16 cellular contexts compared by ENCODE assay signal in the genomic region with DNA sequence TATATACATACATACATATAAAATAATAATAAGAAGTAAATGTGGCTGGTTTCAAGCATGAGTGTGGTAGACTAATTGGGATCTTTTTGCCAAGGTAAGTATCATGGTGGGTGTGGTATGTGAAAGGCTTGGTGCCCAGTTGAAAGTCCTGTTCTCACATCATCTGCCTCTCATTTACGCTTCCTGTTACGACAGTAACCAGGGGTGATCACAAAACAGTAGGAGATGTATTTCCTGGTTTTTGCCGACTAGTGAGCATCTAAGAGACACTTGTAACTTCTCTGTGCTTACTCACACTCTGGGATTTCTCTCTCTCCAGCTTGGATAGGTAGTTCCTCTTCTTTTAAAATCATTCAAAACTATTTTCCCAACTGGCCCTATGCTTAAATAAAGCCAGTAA.
DNase-seq lines count a peak whose midpoint lies in the region; ATAC-seq and TF ChIP-seq lines count a peak whose summit lies in the region.
"Had no signal": no experiment of that assay in that cellular context is flagged by ENCODE, and none has a peak within 500 bp of the region (broad histone marks: within the 10 kb centered on the region; RNA-seq: fewer than 3 reads in every experiment).

No MANE protein-coding gene starts in this region.

- H3K4me3 ChIP-seq in AG10803 (ENCODE audit: low read length), result no peak overlapping the region
- H3K4me3 ChIP-seq: lower lobe of right lung had no signal

- H3K4me3 Mint-ChIP-seq in activated CD4-positive, alpha-beta T cell treated with anti-CD3 and anti-CD28 coated beads, Interleukin-2, amount 10 ng/mL, durations not matched to agents 24 days and 14 days, result no peak overlapping the region
- H3K4me3 Mint-ChIP-seq: activated CD4-positive, alpha-beta T cell treated with anti-CD3 and anti-CD28 coated beads for 36 hours; B cell; stimulated activated effector memory CD8-positive, alpha-beta T cell treated with anti-CD3 and anti-CD28 coated beads, Interleukin-12 subunit alpha, Interleukin-12 subunit beta, amount 100 ng/mL, for 72 hours had no signal

- no peaks in the 10 kb centered on the region for H3K4me1 ChIP-seq in foreskin keratinocyte

- H3K27me3 ChIP-seq in foreskin keratinocyte, result no peaks in the 10 kb centered on the region

- H3K27me3 Mint-ChIP-seq in activated CD4-positive, alpha-beta T cell treated with anti-CD3 and anti-CD28 coated beads, Interleukin-2, amount 10 ng/mL, durations not matched to agents 24 days and 14 days, result peaks cover 26% of the 10 kb centered on the region
- H3K27me3 Mint-ChIP-seq: B cell had no signal

- peaks cover 5% of the 10 kb centered on the region for H3K9me3 Mint-ChIP-seq in activated CD4-positive, alpha-beta T cell treated with anti-CD3 and anti-CD28 coated beads, Interleukin-2, amount 10 ng/mL, durations not matched to agents 24 days and 14 days
- H3K9me3 Mint-ChIP-seq: stimulated activated effector memory CD8-positive, alpha-beta T cell treated with anti-CD3 and anti-CD28 coated beads, Interleukin-12 subunit alpha, Interleukin-12 subunit beta, amount 100 ng/mL, for 72 hours had no signal

- ATAC-seq in foreskin keratinocyte, result peak; percentile 56
- no peak for ATAC-seq in GM21447 (IDR thresholded peaks at IDR 0.05; ENCODE audit: unreplicated experiment)
- ATAC-seq: activated CD4-positive, alpha-beta T cell treated with anti-CD3 and anti-CD28 coated beads for 36 hours; stimulated activated effector memory CD8-positive, alpha-beta T cell treated with anti-CD3 and anti-CD28 coated beads, Interleukin-12 subunit alpha, Interleukin-12 subunit beta, amount 100 ng/mL, for 72 hours had no signal

- intact Hi-C loops in activated CD4-positive, alpha-beta T cell treated with anti-CD3 and anti-CD28 coated beads, Interleukin-2, amount 10 ng/mL, durations not matched to agents 24 days and 14 days (cut with micrococcal nuclease), result no loop called here

- H3K4me1 Mint-ChIP-seq in activated CD4-positive, alpha-beta T cell treated with anti-CD3 and anti-CD28 coated beads, Interleukin-2, amount 10 ng/mL, durations not matched to agents 24 days and 14 days, result peaks cover 36% of the 10 kb centered on the region
- H3K4me1 Mint-ChIP-seq: B cell; stimulated activated effector memory CD8-positive, alpha-beta T cell treated with anti-CD3 and anti-CD28 coated beads, Interleukin-12 subunit alpha, Interleukin-12 subunit beta, amount 100 ng/mL, for 72 hours had no signal

- H3K27ac Mint-ChIP-seq in activated CD4-positive, alpha-beta T cell treated with anti-CD3 and anti-CD28 coated beads, Interleukin-2, amount 10 ng/mL, durations not matched to agents 24 days and 14 days, result no peak overlapping the region
- H3K27ac Mint-ChIP-seq: activated CD4-positive, alpha-beta T cell treated with anti-CD3 and anti-CD28 coated beads for 36 hours; B cell; stimulated activated effector memory CD8-positive, alpha-beta T cell treated with anti-CD3 and anti-CD28 coated beads, Interleukin-12 subunit alpha, Interleukin-12 subunit beta, amount 100 ng/mL, for 72 hours had no signal

- TF ChIP-seq CTCF in AG10803 (conservative IDR thresholded peaks at IDR 0.05; ENCODE audit: low read length) (no peak), foreskin keratinocyte (conservative IDR thresholded peaks at IDR 0.05) (no peak)

- H3K36me3 Mint-ChIP-seq in activated CD4-positive, alpha-beta T cell treated with anti-CD3 and anti-CD28 coated beads, Interleukin-2, amount 10 ng/mL, durations not matched to agents 24 days and 14 days (ENCODE audit: low read depth), result no peaks in the 10 kb centered on the region
- H3K36me3 Mint-ChIP-seq: stimulated activated effector memory CD8-positive, alpha-beta T cell treated with anti-CD3 and anti-CD28 coated beads, Interleukin-12 subunit alpha, Interleukin-12 subunit beta, amount 100 ng/mL, for 72 hours had no signal

- H3K27ac ChIP-seq in foreskin keratinocyte, result no peak overlapping the region
- H3K27ac ChIP-seq: lower lobe of right lung had no signal

- peak; percentile 17 for DNase-seq in AG10803 (ENCODE audit: low read depth)
- DNase-seq in EH (ENCODE audit: low read depth), result peak; percentile 30
- DNase-seq in NOMO-1 treated with DMSO at 0.1 percent for 48 hours (lab: John Stamatoyannopoulos, UW; ENCODE audit: unreplicated experiment), result peak; percentile 52
- peak in 1 of 2 donors; percentile 21 for DNase-seq in foreskin keratinocyte
- DNase-seq in activated CD4-positive, alpha-beta T cell treated with anti-CD3 and anti-CD28 coated beads, Interleukin-2, amount 10 ng/mL, durations not matched to agents 24 days and 14 days, result no peak
- DNase-seq in C1 segment of cervical spinal cord (lab: John Stamatoyannopoulos, UW), result no peak
- DNase-seq in NCI-H2171 treated with DMSO at 0.1 percent for 48 hours (lab: John Stamatoyannopoulos, UW), result no peak
- DNase-seq: activated CD4-positive, alpha-beta T cell treated with anti-CD3 and anti-CD28 coated beads for 36 hours; activated gamma-delta T cell treated with Interleukin-2 at 50 U/mL for 16 hours; Calu3; lower lobe of right lung; NCI-H187; NCI-H510A treated with DMSO at 0.1 percent for 48 hours had no signal

Comparison
In these comparisons a context has a peak if more than half of its experiments do, and no peak if none do; other contexts are left out.
1. DNase-seq: peak in AG10803 (single experiment), EH (single experiment) and NOMO-1 treated with DMSO at 0.1 percent for 48 hours (single experiment); none in activated CD4-positive, alpha-beta T cell treated with anti-CD3 and anti-CD28 coated beads, Interleukin-2, amount 10 ng/mL, durations not matched to agents 24 days and 14 days (single experiment), C1 segment of cervical spinal cord (0 of 14) and NCI-H2171 treated with DMSO at 0.1 percent for 48 hours (single experiment).